Comparison of ENCODE assay signal across 8 cellular contexts in genomic region chr3:141311496-141312358, GRCh38. TPM values are rescaled to one million over a fixed set of nuclear protein-coding genes. Genes with fewer than 3 reads are reported as not detected.
DNase-seq lines count a peak whose midpoint lies in the region; ATAC-seq, FAIRE-seq and TF ChIP-seq lines count a peak whose summit lies in the region.

No MANE protein-coding gene starts in this region.

- H4K20me1 ChIP-seq in H1 (replicated peaks in 1 of 2; ENCODE audit: control insufficient read depth in 1 of 2, insufficient read depth in 2 of 2, low read length in 2 of 2): no peaks in the 10 kb centered on the region

- no peaks in the 10 kb centered on the region for H3K79me2 ChIP-seq in H1 (ENCODE audit: control insufficient read depth in 1 of 2, insufficient read depth in 2 of 2, low read length in 2 of 2)
- H3K79me2 ChIP-seq in mesendoderm (ENCODE audit: control insufficient read depth, insufficient read depth, low read length): no peaks in the 10 kb centered on the region

- DNase-seq in COR-L47 (lab: John Stamatoyannopoulos, UW): peak; percentile 99
- DNase-seq in HS-5 (ENCODE audit: low read depth): peak; percentile 88
- DNase-seq in NK-92 (lab: John Stamatoyannopoulos, UW; ENCODE audit: unreplicated experiment): peak; percentile 71
- DNase-seq in activated CD8-positive, alpha-beta memory T cell treated with anti-CD3 and anti-CD28 coated beads for 4 hours (ENCODE audit: low read depth in 2 of 2): peak; percentile 96 to 98
- peak; percentile 94 to 98 for DNase-seq in H1 (ENCODE audit: low read depth in 1 of 2, low spot score in 2 of 2)
- DNase-seq in mesendoderm: peak; percentile 99
- DNase-seq in stimulated activated CD8-positive, alpha-beta memory T cell treated with anti-CD3 and anti-CD28 coated beads, Interleukin-15, amount 100 ng/mL, for 1 hour (ENCODE audit: low read depth): peak; percentile 94

- peak overlapping the region; percentile 58 for H3K4ac ChIP-seq in H1 (replicated peaks; ENCODE audit: insufficient read length, low read depth, low read length)
- peak overlapping the region; percentile 7 for H3K4ac ChIP-seq in mesendoderm (ENCODE audit: low read depth, low read length)

- peak overlapping the region; percentile 86; the same call in 1 of the 2 replicates for H4K8ac ChIP-seq in H1 (ENCODE audit: extremely low read depth, insufficient read depth, low read length)
- no peak overlapping the region for H4K8ac ChIP-seq in mesendoderm (ENCODE audit: low read depth, low read length)

- H3K4me2 ChIP-seq in H1 (ENCODE audit: insufficient read depth in 1 of 2, low read depth in 2 of 2, low read length in 2 of 2) (peak overlapping the region; percentile 73 to 93), mesendoderm (ENCODE audit: low read length) (peak overlapping the region; percentile 70)

- H3K4me1 ChIP-seq in H1 (replicated peaks in 1 of 4; ENCODE audit: control insufficient read depth in 3 of 4, insufficient read depth in 4 of 4, low read length in 3 of 4) (peaks cover 0 to 4% (median 2%) of the 10 kb centered on the region in 4 experiments; a peak in 4 of 7 replicates), mesendoderm (ENCODE audit: control insufficient read depth, low read depth, low read length) (peaks cover 2% of the 10 kb centered on the region)

- FAIRE-seq in H1 (lab: Jason Lieb, UNC): peak; percentile 57

- H2BK15ac ChIP-seq in H1 (ENCODE audit: low read length) (no peak overlapping the region), mesendoderm (replicated peaks; ENCODE audit: low read depth) (no peak overlapping the region)

- H3K18ac ChIP-seq in H1 (ENCODE audit: extremely low read depth, low read length): no peak overlapping the region
- H3K18ac ChIP-seq in mesendoderm (ENCODE audit: low read length): peak overlapping the region; percentile 42

- TF ChIP-seq POLR2A in H1 (IDR thresholded peaks at IDR 0.05; ENCODE audit: control extremely low read depth in 1 of 2, low read depth in 2 of 2, low read length in 2 of 2): peak; percentile 34 to 73

- peak overlapping the region; percentile 94 for H4K5ac ChIP-seq in H1 (ENCODE audit: insufficient read length, low read depth, low read length)
- no peak overlapping the region for H4K5ac ChIP-seq in mesendoderm (ENCODE audit: low read length)

- H2AK5ac ChIP-seq in H1 (ENCODE audit: low read depth, low read length) (no peak overlapping the region), mesendoderm (ENCODE audit: low read length) (no peak overlapping the region)

- no peak for TF ChIP-seq EP300 in H1 (IDR thresholded peaks at IDR 0.05; ENCODE audit: borderline replicate concordance in 1 of 2, low read depth in 2 of 2, low read length in 2 of 2)

- H2BK120ac ChIP-seq in H1 (replicated peaks; ENCODE audit: low read depth, low read length) (no peak overlapping the region), mesendoderm (ENCODE audit: low read depth, low read length) (peak overlapping the region; percentile 8)

- WGBS in H1 (ENCODE audit: extremely low coverage in 1 of 2, insufficient coverage in 1 of 2, insufficient read length in 1 of 2, insufficient replicate concordance in 2 of 2, low coverage in 1 of 2, low lambda C conversion rate in 2 of 2, missing lambda C conversion rate in 1 of 2), 2 experiments: 9% methylated on average over 39 of the region's 43 CpGs; no CpG with 5 or more reads in 1 of the 2 experiments
- WGBS in mesendoderm (ENCODE audit: extremely low coverage, insufficient coverage, low lambda C conversion rate): no CpG with 5 or more reads among the region's 43 CpGs

- peak overlapping the region; percentile 70 for H4K91ac ChIP-seq in H1 (replicated peaks; ENCODE audit: insufficient read length, low read length)

- H3K23me2 ChIP-seq in H1 (ENCODE audit: low read depth, low read length): peaks cover 3% of the 10 kb centered on the region; the same call in 1 of the 2 replicates

- H3K79me1 ChIP-seq in H1 (ENCODE audit: low read depth, low read length) (no peaks in the 10 kb centered on the region), mesendoderm (ENCODE audit: low read length) (no peaks in the 10 kb centered on the region)

- POLR2A ChIA-PET in H1 (lab: Charles Lee; ENCODE audit: partially characterized antibody): interaction anchor here (0.7 to 1.1 kb wide), 4 partner anchors 14 to 176 kb away, joined by 3 to 4 read pairs (median 3); no protein-coding TSS in a partner anchor

- no peaks in the 10 kb centered on the region for H3K9me3 ChIP-seq in H1 (ENCODE audit: insufficient read depth in 2 of 2, low read depth in 1 of 2, low read length in 1 of 2)

- peak overlapping the region; percentile 91 for H3K56ac ChIP-seq in H1 (replicated peaks; ENCODE audit: insufficient read length, low read depth, low read length)
- H3K56ac ChIP-seq in mesendoderm (ENCODE audit: low read length): peak overlapping the region; percentile 92

- peak; percentile 74 to 91 (median 84) for TF ChIP-seq CTCF in H1 (IDR thresholded peaks at IDR 0.05; ENCODE audit: control extremely low read depth in 1 of 3, insufficient read depth in 1 of 3, low read depth in 1 of 3, low read length in 3 of 3)

- H3K27ac ChIP-seq in H1 (ENCODE audit: low read depth, low read length): no peak overlapping the region
- H3K27ac ChIP-seq in mesendoderm (ENCODE audit: low read depth, low read length): peak overlapping the region; percentile 13

- peak; percentile 89 for TF ChIP-seq RAD21 in H1 (IDR thresholded peaks at IDR 0.05 in 1 of 2, conservative IDR thresholded peaks at IDR 0.05 in 1 of 2; ENCODE audit: low read depth in 2 of 2, low read length in 2 of 2)

- H3K9ac ChIP-seq in H1 (replicated peaks in 1 of 4; ENCODE audit: extremely low read depth in 1 of 4, low read depth in 3 of 4, low read length in 3 of 4) (peak overlapping the region; percentile 35 to 69 (median 60)), mesendoderm (ENCODE audit: low read length) (peak overlapping the region; percentile 81)

- H3K27me3 ChIP-seq in H1 (replicated peaks in 1 of 4; ENCODE audit: control insufficient read depth in 3 of 4, extremely low read depth in 1 of 4, insufficient read depth in 3 of 4, low read length in 3 of 4): peaks cover 0 to 7% (median 3%) of the 10 kb centered on the region in 4 experiments; a peak in 1 of 7 replicates
- H3K27me3 ChIP-seq in mesendoderm (ENCODE audit: insufficient read depth, low read length, poor library complexity): no peaks in the 10 kb centered on the region

- H3K23ac ChIP-seq in H1 (ENCODE audit: insufficient read length): no peak overlapping the region
- H3K23ac ChIP-seq in mesendoderm (ENCODE audit: low read length): no peak overlapping the region

- H2AFZ ChIP-seq in H1 (ENCODE audit: low read length): peak overlapping the region; percentile 99

- H3K14ac ChIP-seq in H1 (ENCODE audit: insufficient read length): no peak overlapping the region

- CTCF ChIA-PET in H1 (lab: Charles Lee; ENCODE audit: partially characterized antibody): interaction anchor here (0.8 to 16.2 kb wide), 30 partner anchors 8 to 311 kb away, joined by 3 to 349 read pairs (median 5); no protein-coding TSS in a partner anchor

- no peak overlapping the region; the same call in 1 of the 2 replicates for H2BK20ac ChIP-seq in H1 (ENCODE audit: low read length)

- H3K36me3 ChIP-seq in H1 (ENCODE audit: control insufficient read depth in 2 of 4, insufficient read depth in 4 of 4, low read length in 3 of 4) (no peaks in the 10 kb centered on the region), mesendoderm (ENCODE audit: control insufficient read depth, insufficient read depth, low read length) (no peaks in the 10 kb centered on the region)

- H3K4me3 ChIP-seq in H1 (ENCODE audit: extremely low read depth in 1 of 4, insufficient read depth in 2 of 4, low read depth in 3 of 4, low read length in 4 of 4) (peak overlapping the region; percentile 69 to 99 (median 85)), mesendoderm (ENCODE audit: low read length) (peak overlapping the region; percentile 76)

- ATAC-seq in GM19468 (IDR thresholded peaks at IDR 0.05; ENCODE audit: extremely low read depth, unreplicated experiment): peak; percentile 98

- H2BK12ac ChIP-seq in H1 (ENCODE audit: low read depth, low read length): peak overlapping the region; percentile 78; the same call in 1 of the 2 replicates

- peak overlapping the region; percentile 95 for H2BK5ac ChIP-seq in H1 (ENCODE audit: low read depth, low read length)
- peak overlapping the region; percentile 56 for H2BK5ac ChIP-seq in mesendoderm (ENCODE audit: low read length)

TF ChIP-seq in H1, 55 proteins besides CTCF, POLR2A, EP300 and RAD21 (continues in another document):
- TF ChIP-seq SUZ12 (IDR thresholded peaks at IDR 0.05; ENCODE audit: low read length) (no peak), SIN3A (conservative IDR thresholded peaks at IDR 0.05 in 1 of 2, IDR thresholded peaks at IDR 0.05 in 1 of 2; ENCODE audit: low read depth in 1 of 2, low read length in 2 of 2) (0 out of 4 replicates have a peak, but pooled peaks of 1 of the 2 experiments have one; percentile 51), BACH1 (IDR thresholded peaks at IDR 0.05; ENCODE audit: low read length) (0 out of 2 replicates have a peak, but pooled peaks have one; percentile 5), CEBPB (IDR thresholded peaks at IDR 0.05; ENCODE audit: low read depth, low read length) (0 out of 2 replicates have a peak, but pooled peaks have one; percentile 31), KDM4A (IDR thresholded peaks at IDR 0.05; ENCODE audit: low read depth, low read length, severe bottlenecking) (peak; percentile 99), FOSL1 (IDR thresholded peaks at IDR 0.05; ENCODE audit: insufficient read depth, low read depth, low read length) (no peak), SRF (IDR thresholded peaks at IDR 0.05; ENCODE audit: low read depth, low read length) (no peak), CBX5 (IDR thresholded peaks at IDR 0.05; ENCODE audit: low read depth, low read length) (no peak), SP4 (IDR thresholded peaks at IDR 0.05; ENCODE audit: low read length) (peak; percentile 59; the same call in 1 of the 2 replicates)
- TF ChIP-seq, protein P1, sequence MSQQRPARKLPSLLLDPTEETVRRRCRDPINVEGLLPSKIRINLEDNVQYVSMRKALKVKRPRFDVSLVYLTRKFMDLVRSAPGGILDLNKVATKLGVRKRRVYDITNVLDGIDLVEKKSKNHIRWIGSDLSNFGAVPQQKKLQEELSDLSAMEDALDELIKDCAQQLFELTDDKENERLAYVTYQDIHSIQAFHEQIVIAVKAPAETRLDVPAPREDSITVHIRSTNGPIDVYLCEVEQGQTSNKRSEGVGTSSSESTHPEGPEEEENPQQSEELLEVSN (IDR thresholded peaks at IDR 0.05): peak; percentile 39

RNA-seq across cellular contexts. Expression of gene ZBTB38, which starts 56.6 kb away (rescaled TPM):
- total RNA-seq in H1 (2021; fragmentation: NEBNext Ultra II Directional; extraction: Animal tissue kit (Norgen Biotek cat#: 25700)): 9.8 and 10.5 TPM in 2 replicates
- polyA plus RNA-seq in H1 (2011; rRNA removed): 3.8 and 4.4 TPM in 2 replicates
- 3.2 TPM for polyA plus RNA-seq in H1 (2011; cell fraction: cytosol; rRNA removed)
- 6.4 TPM for polyA plus RNA-seq in H1 (2011; cell fraction: nucleus; rRNA removed)
- polyA plus RNA-seq in H1 (2012, experiment 1 of 2): 3.5 to 5.7 TPM (median 4.0 TPM) in 4 replicates
- polyA plus RNA-seq in H1 (2012, experiment 2 of 2): 0.17 TPM
- 7.7 TPM for polyA plus RNA-seq in H1 (2013, experiment 1 of 2)
- polyA plus RNA-seq in H1 (2013, experiment 2 of 2): 7.0 TPM
- 14.2 and 20.9 TPM in 2 replicates for polyA minus RNA-seq in H1 (2011; rRNA and poly(A)+ RNA removed)
- polyA minus RNA-seq in H1 (2011; cell fraction: cytosol; rRNA and poly(A)+ RNA removed): 9.7 TPM
- 25.4 TPM for polyA minus RNA-seq in H1 (2011; cell fraction: nucleus; rRNA and poly(A)+ RNA removed)
- polyA plus RNA-seq in mesendoderm (2013, experiment 1 of 2): 20.8 TPM
- polyA plus RNA-seq in mesendoderm (2013, experiment 2 of 2): 20.5 TPM
